ENCODE assay signal across 8 cellular contexts in the genomic region with DNA sequence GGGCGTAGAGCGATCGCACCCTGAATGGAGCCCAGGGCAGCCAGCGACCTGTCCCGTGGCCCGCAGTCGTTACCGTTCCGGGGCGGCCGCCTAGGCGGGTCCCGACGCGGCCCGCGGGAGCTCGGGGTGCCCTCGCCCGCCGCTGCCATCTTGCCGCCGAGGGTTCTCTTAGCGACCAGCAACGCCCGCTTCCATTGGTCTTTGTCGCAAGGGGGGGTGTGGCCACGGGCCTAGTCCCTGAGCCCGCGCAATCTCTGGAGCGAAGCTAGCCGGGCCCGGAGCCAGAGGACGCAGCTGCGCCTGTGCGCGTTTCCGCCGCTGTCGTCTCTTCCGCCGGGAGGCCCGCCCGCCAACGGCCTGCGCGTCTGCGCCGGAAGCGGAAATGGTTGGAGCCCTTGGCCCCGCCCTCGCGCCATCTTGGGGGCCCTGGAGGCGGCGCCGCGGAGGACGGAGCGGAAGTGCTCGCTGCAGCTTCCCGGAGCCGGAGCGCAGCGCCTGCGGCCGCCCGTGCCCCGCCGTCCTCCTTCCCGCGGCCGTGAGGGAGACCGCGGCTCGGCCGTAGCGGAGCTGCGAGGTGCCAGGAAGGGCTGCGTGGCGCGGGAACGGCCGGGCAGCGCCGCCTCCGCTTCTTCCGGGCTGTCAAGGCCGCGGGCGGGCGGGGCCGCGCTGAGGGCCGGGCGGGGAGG. TPM values are rescaled to one million over a fixed set of nuclear protein-coding genes. Genes with fewer than 3 reads are reported as not detected.
DNase-seq lines count a peak whose midpoint lies in the region; ATAC-seq and TF ChIP-seq lines count a peak whose summit lies in the region.

A gene (minus strand): TSS at position 170 of the 686 bp plus-strand sequence. CDS start 21 bp downstream, at position 149.
A gene with protein sequence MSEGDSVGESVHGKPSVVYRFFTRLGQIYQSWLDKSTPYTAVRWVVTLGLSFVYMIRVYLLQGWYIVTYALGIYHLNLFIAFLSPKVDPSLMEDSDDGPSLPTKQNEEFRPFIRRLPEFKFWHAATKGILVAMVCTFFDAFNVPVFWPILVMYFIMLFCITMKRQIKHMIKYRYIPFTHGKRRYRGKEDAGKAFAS (plus strand): TSS at position 457 of the 686 bp plus-strand sequence. CDS start 3,950 bp downstream, outside the sequence.

- WGBS in heart left ventricle, 4 donors: 0 to 1% (median 1%) methylated on average over 18 to 95 of the region's 95 CpGs
- no CpG with 5 or more reads among the region's 95 CpGs for WGBS in trophoblast cell (ENCODE audit: extremely low coverage, insufficient coverage, insufficient read length)

- TF ChIP-seq CTCF in GM13977 (IDR thresholded peaks at IDR 0.05; ENCODE audit: extremely low read depth, insufficient read depth, missing control alignments): no peak
- peak in 2 of 12 donors; percentile 8 to 21 for TF ChIP-seq CTCF in heart left ventricle (IDR thresholded peaks at IDR 0.05)
- TF ChIP-seq CTCF in type B pancreatic cell (conservative IDR thresholded peaks at IDR 0.05): no peak

- CTCF ChIA-PET in T-cell (lab: Charles Lee): interaction anchor here in 1 of 2 donors (0.5 to 2.0 kb wide), 3 partner anchors 9 to 197 kb away, joined by 4 to 13 read pairs (median 5); a partner anchor contains a TSS

- H2BK120ac ChIP-seq in trophoblast cell (ENCODE audit: insufficient read depth, low read length, poor library complexity): peak within 1 kb of the TSS; percentile 85

- peak within 1 kb of the TSS; percentile 91 for H4K8ac ChIP-seq in trophoblast cell (ENCODE audit: low read depth, low read length)

- in situ Hi-C loops in GM13977 (cut with MboI; ENCODE audit: low pct_unique_long_range_greater_than_20kb, low sequenced_read_pairs, unreplicated experiment): loop anchor here (10.0 to 25.0 kb wide), 2 partner anchors 197 to 429 kb away; a partner anchor contains a TSS

- H3K4me1 ChIP-seq in heart left ventricle (peaks cover 5 to 48% (median 26%) of the 10 kb centered on the region in 12 donors), trophoblast cell (ENCODE audit: control insufficient read depth in 1 of 2, insufficient read depth in 2 of 2, low read length in 2 of 2) (peaks cover 5 to 11% of the 10 kb centered on the region in 2 experiments)

- H3K27me3 Mint-ChIP-seq in T-cell (no peaks in the 10 kb centered on the region), type B pancreatic cell (no peaks in the 10 kb centered on the region)

- peak within 1 kb of the TSS; percentile 36 for H2BK5ac ChIP-seq in trophoblast cell (ENCODE audit: low read depth, low read length, poor library complexity)

- intact Hi-C loops in heart left ventricle (cut with DNase I): loop anchor here in 1 of 10 donors (5.0 kb wide), 1 partner anchor 259 kb away; no protein-coding TSS in a partner anchor

- peak within 1 kb of the TSS; percentile 87 for H4K12ac ChIP-seq in trophoblast cell (ENCODE audit: low read depth, low read length)

- peak within 1 kb of the TSS; percentile 80 for H2AFZ ChIP-seq in trophoblast cell (ENCODE audit: insufficient read depth, low read length, poor library complexity)

- H3K9me3 ChIP-seq in heart left ventricle (no peaks in the 10 kb centered on the region), trophoblast cell (ENCODE audit: insufficient read depth, low read depth, low read length) (no peaks in the 10 kb centered on the region)

- H3K4ac ChIP-seq in trophoblast cell (ENCODE audit: low read depth, low read length): peak within 1 kb of the TSS; percentile 90

- H3K36me3 ChIP-seq in heart left ventricle: peaks cover 0 to 41% (median 19%) of the 10 kb centered on the region in 9 donors
- H3K36me3 ChIP-seq in trophoblast cell (ENCODE audit: control insufficient read depth in 1 of 2, insufficient read depth in 2 of 2, low read length in 2 of 2): peaks cover 31 to 45% of the 10 kb centered on the region in 2 experiments

- TF ChIP-seq POLR2A in heart left ventricle (IDR thresholded peaks at IDR 0.05): peak; percentile 12 to 87

- H3K4me2 ChIP-seq in trophoblast cell (ENCODE audit: low read length): peak within 1 kb of the TSS; percentile 74

- DNase-seq in GM13977 (ENCODE audit: low spot score) (peak; percentile 100), NCI-H146 (lab: John Stamatoyannopoulos, UW) (peak; percentile 96), T-cell (peak; percentile 95 to 99 (median 99)), amniotic epithelial cell (ENCODE audit: low read depth) (peak; percentile 97), heart left ventricle (peak; percentile 99 to 100 (median 100)), trophoblast cell (peak; percentile 100), type B pancreatic cell (ENCODE audit: extremely low spot score, unreplicated experiment) (peak; percentile 99)

- H3K4me3 ChIP-seq in heart left ventricle (peak within 1 kb of the TSS; percentile 75 to 99 (median 84)), trophoblast cell (ENCODE audit: low read depth, low read length) (peak within 1 kb of the TSS; percentile 100)

- H3K27ac Mint-ChIP-seq in T-cell: peak within 1 kb of the TSS; percentile 75 to 85
- peak within 1 kb of the TSS; percentile 94 for H3K27ac Mint-ChIP-seq in type B pancreatic cell

- H3K23ac ChIP-seq in trophoblast cell (ENCODE audit: low read length): no peak within 1 kb of the TSS

- POLR2A ChIA-PET in T-cell (lab: Charles Lee): interaction anchor here (0.6 to 0.7 kb wide), 2 partner anchors 91 to 197 kb away, joined by 3 read pairs; a partner anchor contains a TSS

- peaks cover 8% of the 10 kb centered on the region for H3K79me1 ChIP-seq in trophoblast cell (ENCODE audit: low read length)

- peak within 1 kb of the TSS; percentile 89 for H4K91ac ChIP-seq in trophoblast cell (ENCODE audit: low read depth, low read length)

- H3K9ac ChIP-seq in trophoblast cell (ENCODE audit: low read length): peak within 1 kb of the TSS; percentile 96

- ATAC-seq in HG02870 (IDR thresholded peaks at IDR 0.05; ENCODE audit: unreplicated experiment): peak; percentile 93
- peak; percentile 94 to 96 (median 95) for ATAC-seq in T-cell (replicated peaks in 1 of 4)
- peak; percentile 95 to 99 (median 97) for ATAC-seq in heart left ventricle

- peaks cover 4% of the 10 kb centered on the region for H3K36me3 Mint-ChIP-seq in T-cell
- H3K36me3 Mint-ChIP-seq in type B pancreatic cell: peaks cover 3% of the 10 kb centered on the region

- H3K79me2 ChIP-seq in trophoblast cell (ENCODE audit: control insufficient read depth, insufficient read depth, low read length, poor library complexity): peaks cover 17% of the 10 kb centered on the region

- peak within 1 kb of the TSS; percentile 91 for H2AK5ac ChIP-seq in trophoblast cell (ENCODE audit: low read length)

- peak within 1 kb of the TSS; percentile 88 for H3K14ac ChIP-seq in trophoblast cell (ENCODE audit: low read length)

- H3K4me3 Mint-ChIP-seq in T-cell (peak within 1 kb of the TSS; percentile 84 to 88 (median 85)), type B pancreatic cell (peak within 1 kb of the TSS; percentile 92)

- H3K9me3 Mint-ChIP-seq in T-cell: no peaks in the 10 kb centered on the region
- H3K9me3 Mint-ChIP-seq in type B pancreatic cell: no peaks in the 10 kb centered on the region

- H3K27me3 ChIP-seq in heart left ventricle (no peaks in the 10 kb centered on the region), trophoblast cell (ENCODE audit: insufficient read depth, low read length) (no peaks in the 10 kb centered on the region)

- H3K4me1 Mint-ChIP-seq in T-cell (peaks cover 29 to 44% (median 37%) of the 10 kb centered on the region in 3 donors), type B pancreatic cell (ENCODE audit: unreplicated experiment) (peaks cover 20% of the 10 kb centered on the region)

- H3K18ac ChIP-seq in trophoblast cell (ENCODE audit: low read length): peak within 1 kb of the TSS; percentile 78

- H3K27ac ChIP-seq in heart left ventricle (peak within 1 kb of the TSS; percentile 67 to 95 (median 84)), trophoblast cell (ENCODE audit: low read depth, low read length) (peak within 1 kb of the TSS; percentile 59)

- no peak within 1 kb of the TSS for H2BK12ac ChIP-seq in trophoblast cell (ENCODE audit: low read length)

RNA-seq across cellular contexts. Expression of the first gene that starts in this region (rescaled TPM):
- total RNA-seq in T-cell (10 to 100 TPM in 3 of 5 donors, 1 to 10 TPM in 2; 8.2 to 17.5 (median 13.2) TPM), heart left ventricle (1 to 10 TPM; 2.4 to 8.2 (median 3.8) TPM), type B pancreatic cell (ENCODE audit: low replicate concordance) (17.7 and 27.5 TPM in 2 replicates)
- polyA plus RNA-seq in heart left ventricle: 1 to 10 TPM; 2.2 to 4.0 TPM
- 3.2 and 3.5 TPM in 2 replicates for polyA plus RNA-seq in trophoblast cell (2013)

RNA-seq across cellular contexts. Expression of the second gene that starts in this region (rescaled TPM):
- total RNA-seq in T-cell: 100 to 1,000 TPM in 3 of 5 donors, 10 to 100 TPM in 2; 84.3 to 129 (median 125) TPM
- 100 to 1,000 TPM in 3 of 9 donors, 10 to 100 TPM in 6; 47.1 to 124 (median 78.3) TPM for total RNA-seq in heart left ventricle
- polyA plus RNA-seq in heart left ventricle: 10 to 100 TPM; 43.3 to 92.4 TPM
- 186 and 190 TPM in 2 replicates for polyA plus RNA-seq in trophoblast cell (2013)
- total RNA-seq in type B pancreatic cell (ENCODE audit: low replicate concordance): 126 and 174 TPM in 2 replicates

Comparison
In these comparisons a context has a peak if more than half of its experiments do, and no peak if none do; other contexts are left out.
1. Peak in every context shown above with its lines: DNase-seq, ATAC-seq, H3K4me3 ChIP-seq and H3K27ac ChIP-seq.